In the genomic region with DNA sequence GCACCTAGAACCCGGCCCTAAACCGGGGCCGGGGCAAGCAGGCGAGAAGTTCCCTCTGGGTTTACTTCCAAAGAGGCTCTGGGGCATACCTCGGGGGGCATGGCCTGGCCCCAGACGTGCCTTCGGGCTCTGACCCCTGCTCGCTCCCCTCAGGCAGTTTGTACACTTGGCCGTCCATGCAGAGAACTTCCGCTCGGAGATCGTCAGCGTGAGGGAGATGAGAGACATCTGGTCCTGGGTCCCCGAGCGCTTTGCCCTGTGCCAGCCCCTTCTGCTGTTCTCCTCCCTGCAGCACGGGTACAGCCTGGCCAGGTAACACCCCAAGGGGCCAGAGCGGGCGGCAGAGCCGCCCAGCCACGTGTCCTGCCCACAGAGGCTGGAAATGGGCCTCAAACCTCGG, we compare ENCODE assay signal across 1 cellular context.
TF ChIP-seq lines count a peak whose summit lies in the region.

No MANE protein-coding gene starts in this region.

TF ChIP-seq in H1, 55 proteins besides CTCF, POLR2A, EP300 and RAD21:
- TF ChIP-seq HDAC6 (IDR thresholded peaks at IDR 0.05; ENCODE audit: low read depth, low read length) (no peak), CHD1 (IDR thresholded peaks at IDR 0.05; ENCODE audit: low read depth, low read length) (no peak), ZNF274 (IDR thresholded peaks at IDR 0.05; ENCODE audit: borderline replicate concordance, extremely low read depth, low read length) (no peak), POU5F1 (IDR thresholded peaks at IDR 0.05; ENCODE audit: low read depth, low read length) (no peak), ASH2L (IDR thresholded peaks at IDR 0.05; ENCODE audit: low read length) (no peak), MAFK (IDR thresholded peaks at IDR 0.05; ENCODE audit: low read depth, low read length) (no peak), YY1 (IDR thresholded peaks at IDR 0.05; ENCODE audit: low read depth, low read length) (no peak), NRF1 (IDR thresholded peaks at IDR 0.05; ENCODE audit: low read depth, low read length) (no peak), KDM5A (IDR thresholded peaks at IDR 0.05; ENCODE audit: low read length) (no peak), RXRA (IDR thresholded peaks at IDR 0.05; ENCODE audit: insufficient read depth, low read depth, low read length) (no peak), SP1 (IDR thresholded peaks at IDR 0.05; ENCODE audit: low read depth, low read length) (no peak), SIRT6 (IDR thresholded peaks at IDR 0.05; ENCODE audit: low read length) (no peak), EZH2 (IDR thresholded peaks at IDR 0.05; ENCODE audit: low read depth, low read length, severe bottlenecking) (no peak), TEAD4 (IDR thresholded peaks at IDR 0.05; ENCODE audit: low read depth, low read length) (no peak), SAP30 (IDR thresholded peaks at IDR 0.05; ENCODE audit: insufficient read depth, insufficient replicate concordance, low read length) (no peak), CTBP2 (IDR thresholded peaks at IDR 0.05; ENCODE audit: borderline replicate concordance, insufficient read depth, insufficient read length, low read length) (no peak), CBX8 (IDR thresholded peaks at IDR 0.05; ENCODE audit: borderline replicate concordance, low read depth, low read length) (no peak)
- TF ChIP-seq, protein P1, sequence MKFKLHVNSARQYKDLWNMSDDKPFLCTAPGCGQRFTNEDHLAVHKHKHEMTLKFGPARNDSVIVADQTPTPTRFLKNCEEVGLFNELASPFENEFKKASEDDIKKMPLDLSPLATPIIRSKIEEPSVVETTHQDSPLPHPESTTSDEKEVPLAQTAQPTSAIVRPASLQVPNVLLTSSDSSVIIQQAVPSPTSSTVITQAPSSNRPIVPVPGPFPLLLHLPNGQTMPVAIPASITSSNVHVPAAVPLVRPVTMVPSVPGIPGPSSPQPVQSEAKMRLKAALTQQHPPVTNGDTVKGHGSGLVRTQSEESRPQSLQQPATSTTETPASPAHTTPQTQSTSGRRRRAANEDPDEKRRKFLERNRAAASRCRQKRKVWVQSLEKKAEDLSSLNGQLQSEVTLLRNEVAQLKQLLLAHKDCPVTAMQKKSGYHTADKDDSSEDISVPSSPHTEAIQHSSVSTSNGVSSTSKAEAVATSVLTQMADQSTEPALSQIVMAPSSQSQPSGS (IDR thresholded peaks at IDR 0.05; ENCODE audit: low read length): no peak
- TF ChIP-seq, protein P2, sequence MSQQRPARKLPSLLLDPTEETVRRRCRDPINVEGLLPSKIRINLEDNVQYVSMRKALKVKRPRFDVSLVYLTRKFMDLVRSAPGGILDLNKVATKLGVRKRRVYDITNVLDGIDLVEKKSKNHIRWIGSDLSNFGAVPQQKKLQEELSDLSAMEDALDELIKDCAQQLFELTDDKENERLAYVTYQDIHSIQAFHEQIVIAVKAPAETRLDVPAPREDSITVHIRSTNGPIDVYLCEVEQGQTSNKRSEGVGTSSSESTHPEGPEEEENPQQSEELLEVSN (IDR thresholded peaks at IDR 0.05): no peak
- TF ChIP-seq, protein P3, sequence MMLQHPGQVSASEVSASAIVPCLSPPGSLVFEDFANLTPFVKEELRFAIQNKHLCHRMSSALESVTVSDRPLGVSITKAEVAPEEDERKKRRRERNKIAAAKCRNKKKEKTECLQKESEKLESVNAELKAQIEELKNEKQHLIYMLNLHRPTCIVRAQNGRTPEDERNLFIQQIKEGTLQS (IDR thresholded peaks at IDR 0.05; ENCODE audit: insufficient read depth, low read depth, low read length): no peak
